Comparison of ENCODE assay signal across 11 cellular contexts in the genomic region with DNA sequence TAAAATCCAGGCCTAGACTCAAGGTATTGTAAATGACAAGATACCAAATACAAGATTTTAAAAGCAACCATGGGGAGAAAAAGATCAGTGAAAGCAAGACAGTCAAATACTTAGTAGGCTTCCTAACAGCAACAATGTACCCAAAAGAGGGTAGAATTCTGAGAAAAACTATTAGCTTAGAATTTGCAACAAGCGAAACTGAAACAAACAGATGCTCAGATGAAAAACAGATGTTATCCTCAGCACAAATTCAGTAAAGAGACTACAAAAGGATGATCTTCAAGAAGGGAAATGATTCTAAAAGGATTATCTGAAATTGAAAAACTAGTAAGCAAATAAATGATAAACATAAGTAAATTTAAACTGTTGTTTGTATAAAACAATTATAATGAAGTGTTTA. TPM values are rescaled to one million over a fixed set of nuclear protein-coding genes. Genes with fewer than 3 reads are reported as not detected.
DNase-seq lines count a peak whose midpoint lies in the region; ATAC-seq and TF ChIP-seq lines count a peak whose summit lies in the region.
"Had no signal": no experiment of that assay in that cellular context is flagged by ENCODE, and none has a peak within 500 bp of the region (broad histone marks: within the 10 kb centered on the region; RNA-seq: fewer than 3 reads in every experiment).

No MANE protein-coding gene starts in this region.

- DNase-seq in activated CD4-positive, alpha-beta memory T cell treated with anti-CD3 and anti-CD28 coated beads, Interleukin-2, amount 10 ng/mL, durations not matched to agents 7 days and 5 days = no peak
- DNase-seq in activated CD4-positive, alpha-beta memory T cell treated with anti-CD3 and anti-CD28 coated beads for 36 hours = no peak
- peak; percentile 57 for DNase-seq in NCI-H82 (lab: John Stamatoyannopoulos, UW)
- no peak for DNase-seq in osteocyte (ENCODE audit: extremely low spot score, unreplicated experiment)
- DNase-seq in smooth muscle cell (lab: John Stamatoyannopoulos, UW; ENCODE audit: unreplicated experiment) = no peak
- DNase-seq in iPS-NIHi7 (ENCODE audit: extremely low spot score) = no peak
- DNase-seq in HuH-7.5 (ENCODE audit: low spot score) = no peak
- DNase-seq: adrenal gland, SHP77 treated with DMSO at 0.1 percent for 48 hours had no signal

- no peak for TF ChIP-seq CTCF in osteocyte (IDR thresholded peaks at IDR 0.05)
- no peak for TF ChIP-seq CTCF in smooth muscle cell (IDR thresholded peaks at IDR 0.05; ENCODE audit: borderline replicate concordance, insufficient read depth, poor library complexity, severe bottlenecking)

- no peaks in the 10 kb centered on the region for H3K9me3 ChIP-seq in smooth muscle cell (replicated peaks; ENCODE audit: low read depth)
- H3K9me3 ChIP-seq: adrenal gland had no signal

- H3K4me3 Mint-ChIP-seq in activated CD4-positive, alpha-beta memory T cell treated with anti-CD3 and anti-CD28 coated beads, Interleukin-2, amount 10 ng/mL, durations not matched to agents 7 days and 5 days = peak overlapping the region; percentile 25
- H3K4me3 Mint-ChIP-seq in activated CD4-positive, alpha-beta memory T cell treated with anti-CD3 and anti-CD28 coated beads for 36 hours = no peak overlapping the region
- no peak overlapping the region for H3K4me3 Mint-ChIP-seq in osteocyte (ENCODE audit: unreplicated experiment)

- no peaks in the 10 kb centered on the region for H3K27me3 ChIP-seq in smooth muscle cell (ENCODE audit: low read depth)
- H3K27me3 ChIP-seq: adrenal gland had no signal

- H3K9me3 Mint-ChIP-seq in activated CD4-positive, alpha-beta memory T cell treated with anti-CD3 and anti-CD28 coated beads, Interleukin-2, amount 10 ng/mL, durations not matched to agents 7 days and 5 days = no peaks in the 10 kb centered on the region
- no peaks in the 10 kb centered on the region for H3K9me3 Mint-ChIP-seq in activated CD4-positive, alpha-beta memory T cell treated with anti-CD3 and anti-CD28 coated beads for 36 hours
- no peaks in the 10 kb centered on the region for H3K9me3 Mint-ChIP-seq in osteocyte (ENCODE audit: unreplicated experiment)

- H3F3A ChIP-seq in smooth muscle cell (ENCODE audit: low read depth) = no peaks in the 10 kb centered on the region

- H2AFZ ChIP-seq in smooth muscle cell (ENCODE audit: low read depth) = no peak overlapping the region

- no peak overlapping the region for H3K4me2 ChIP-seq in smooth muscle cell

- CTCF ChIA-PET in activated CD4-positive, alpha-beta memory T cell treated with anti-CD3 and anti-CD28 coated beads, Interleukin-2, amount 10 ng/mL, durations not matched to agents 7 days and 5 days (lab: Charles Lee) = interaction anchor here (1.4 to 2.8 kb wide), 3 partner anchors 17 to 565 kb away, joined by 4 to 16 read pairs (median 11); a partner anchor contains a TSS
- CTCF ChIA-PET in activated CD4-positive, alpha-beta memory T cell treated with anti-CD3 and anti-CD28 coated beads for 36 hours (lab: Charles Lee) = interaction anchor here (2.5 kb wide), 1 partner anchor 46 kb away, joined by 10 read pairs; a partner anchor contains a TSS

- no peak overlapping the region for H3K9ac ChIP-seq in smooth muscle cell (ENCODE audit: low read depth)

- no peak overlapping the region for H3K27ac ChIP-seq in smooth muscle cell (ENCODE audit: low read depth)

- WGBS in smooth muscle cell (ENCODE audit: low lambda C conversion rate) = 86% methylated on average over 1 of the region's 1 CpG

- POLR2A ChIA-PET in activated CD4-positive, alpha-beta memory T cell treated with anti-CD3 and anti-CD28 coated beads, Interleukin-2, amount 10 ng/mL, durations not matched to agents 7 days and 5 days (lab: Charles Lee) = interaction anchor here (1.4 to 3.0 kb wide), 2 partner anchors 11 to 46 kb away, joined by 4 to 9 read pairs; a partner anchor contains a TSS
- POLR2A ChIA-PET in activated CD4-positive, alpha-beta memory T cell treated with anti-CD3 and anti-CD28 coated beads for 36 hours (lab: Charles Lee) = no interaction called here

- no peak overlapping the region for H3K4me3 ChIP-seq in smooth muscle cell
- H3K4me3 ChIP-seq: adrenal gland had no signal

- H3K36me3 Mint-ChIP-seq in activated CD4-positive, alpha-beta memory T cell treated with anti-CD3 and anti-CD28 coated beads, Interleukin-2, amount 10 ng/mL, durations not matched to agents 7 days and 5 days (ENCODE audit: low read depth) = peaks cover 22% of the 10 kb centered on the region
- H3K36me3 Mint-ChIP-seq in activated CD4-positive, alpha-beta memory T cell treated with anti-CD3 and anti-CD28 coated beads for 36 hours = peaks cover 20% of the 10 kb centered on the region
- H3K36me3 Mint-ChIP-seq in osteocyte (ENCODE audit: unreplicated experiment) = peaks cover 25% of the 10 kb centered on the region

- H3K79me2 ChIP-seq in smooth muscle cell (ENCODE audit: low read depth) = no peaks in the 10 kb centered on the region

- ATAC-seq in HG02678 (IDR thresholded peaks at IDR 0.05; ENCODE audit: unreplicated experiment) = peak; percentile 97

- H3K4me1 ChIP-seq in smooth muscle cell (ENCODE audit: low read depth) = no peaks in the 10 kb centered on the region

- H4K20me1 ChIP-seq in smooth muscle cell (ENCODE audit: low read depth) = no peaks in the 10 kb centered on the region

- H3K27ac Mint-ChIP-seq in activated CD4-positive, alpha-beta memory T cell treated with anti-CD3 and anti-CD28 coated beads, Interleukin-2, amount 10 ng/mL, durations not matched to agents 7 days and 5 days = peak overlapping the region; percentile 81
- H3K27ac Mint-ChIP-seq in activated CD4-positive, alpha-beta memory T cell treated with anti-CD3 and anti-CD28 coated beads for 36 hours = no peak overlapping the region
- peak overlapping the region; percentile 48 for H3K27ac Mint-ChIP-seq in osteocyte (ENCODE audit: unreplicated experiment)

- no peaks in the 10 kb centered on the region for H3K27me3 Mint-ChIP-seq in activated CD4-positive, alpha-beta memory T cell treated with anti-CD3 and anti-CD28 coated beads, Interleukin-2, amount 10 ng/mL, durations not matched to agents 7 days and 5 days
- no peaks in the 10 kb centered on the region for H3K27me3 Mint-ChIP-seq in activated CD4-positive, alpha-beta memory T cell treated with anti-CD3 and anti-CD28 coated beads for 36 hours
- no peaks in the 10 kb centered on the region for H3K27me3 Mint-ChIP-seq in osteocyte (ENCODE audit: unreplicated experiment)

- intact Hi-C loops in activated CD4-positive, alpha-beta memory T cell treated with anti-CD3 and anti-CD28 coated beads for 36 hours (cut with micrococcal nuclease) = no loop called here

- H3K36me3 ChIP-seq in smooth muscle cell (ENCODE audit: low read depth) = peaks cover 20% of the 10 kb centered on the region

- H3K4me1 Mint-ChIP-seq in activated CD4-positive, alpha-beta memory T cell treated with anti-CD3 and anti-CD28 coated beads, Interleukin-2, amount 10 ng/mL, durations not matched to agents 7 days and 5 days = peaks cover 22% of the 10 kb centered on the region
- peaks cover 11% of the 10 kb centered on the region for H3K4me1 Mint-ChIP-seq in activated CD4-positive, alpha-beta memory T cell treated with anti-CD3 and anti-CD28 coated beads for 36 hours (ENCODE audit: low read depth)
- H3K4me1 Mint-ChIP-seq in osteocyte (ENCODE audit: unreplicated experiment) = peaks cover 24% of the 10 kb centered on the region

RNA-seq across cellular contexts. Expression of a gene that starts 40.0 kb away (rescaled TPM):
- total RNA-seq in activated CD4-positive, alpha-beta memory T cell treated with anti-CD3 and anti-CD28 coated beads, Interleukin-2, amount 10 ng/mL, durations not matched to agents 7 days and 5 days = not detected
- not detected for total RNA-seq in activated CD4-positive, alpha-beta memory T cell treated with anti-CD3 and anti-CD28 coated beads for 36 hours
- total RNA-seq in osteocyte (not detected in 2 replicates), smooth muscle cell (not detected in 2 replicates)
- polyA plus RNA-seq in smooth muscle cell = not detected in 2 replicates
- total RNA-seq: adrenal gland had no signal
- polyA plus RNA-seq: adrenal gland, keratinocyte had no signal

RNA-seq across cellular contexts. Expression of a gene that starts 45.3 kb away (rescaled TPM):
- 10 to 100 TPM in 1 of 2 experiments, 1 to 10 TPM in 1; 10.0 to 10.8 TPM for total RNA-seq in activated CD4-positive, alpha-beta memory T cell treated with anti-CD3 and anti-CD28 coated beads, Interleukin-2, amount 10 ng/mL, durations not matched to agents 7 days and 5 days
- total RNA-seq in activated CD4-positive, alpha-beta memory T cell treated with anti-CD3 and anti-CD28 coated beads for 36 hours = 10 to 100 TPM; 11.5 to 12.0 TPM
- total RNA-seq in osteocyte (17.0 and 19.5 TPM in 2 replicates), smooth muscle cell (27.4 and 36.9 TPM in 2 replicates)
- polyA plus RNA-seq in smooth muscle cell = 17.5 and 19.3 TPM in 2 replicates

RNA-seq across cellular contexts. Expression of a gene that starts 45.9 kb away (rescaled TPM):
- total RNA-seq in activated CD4-positive, alpha-beta memory T cell treated with anti-CD3 and anti-CD28 coated beads, Interleukin-2, amount 10 ng/mL, durations not matched to agents 7 days and 5 days = 100 to 1,000 TPM; 117 to 122 TPM
- 100 to 1,000 TPM; 130 to 131 TPM for total RNA-seq in activated CD4-positive, alpha-beta memory T cell treated with anti-CD3 and anti-CD28 coated beads for 36 hours
- total RNA-seq in osteocyte (103 and 116 TPM in 2 replicates), smooth muscle cell (61.8 and 71.2 TPM in 2 replicates)
- 43.9 and 71.1 TPM in 2 replicates for polyA plus RNA-seq in smooth muscle cell
